Comparison of ENCODE assay signal across 28 cellular contexts in the genomic region with DNA sequence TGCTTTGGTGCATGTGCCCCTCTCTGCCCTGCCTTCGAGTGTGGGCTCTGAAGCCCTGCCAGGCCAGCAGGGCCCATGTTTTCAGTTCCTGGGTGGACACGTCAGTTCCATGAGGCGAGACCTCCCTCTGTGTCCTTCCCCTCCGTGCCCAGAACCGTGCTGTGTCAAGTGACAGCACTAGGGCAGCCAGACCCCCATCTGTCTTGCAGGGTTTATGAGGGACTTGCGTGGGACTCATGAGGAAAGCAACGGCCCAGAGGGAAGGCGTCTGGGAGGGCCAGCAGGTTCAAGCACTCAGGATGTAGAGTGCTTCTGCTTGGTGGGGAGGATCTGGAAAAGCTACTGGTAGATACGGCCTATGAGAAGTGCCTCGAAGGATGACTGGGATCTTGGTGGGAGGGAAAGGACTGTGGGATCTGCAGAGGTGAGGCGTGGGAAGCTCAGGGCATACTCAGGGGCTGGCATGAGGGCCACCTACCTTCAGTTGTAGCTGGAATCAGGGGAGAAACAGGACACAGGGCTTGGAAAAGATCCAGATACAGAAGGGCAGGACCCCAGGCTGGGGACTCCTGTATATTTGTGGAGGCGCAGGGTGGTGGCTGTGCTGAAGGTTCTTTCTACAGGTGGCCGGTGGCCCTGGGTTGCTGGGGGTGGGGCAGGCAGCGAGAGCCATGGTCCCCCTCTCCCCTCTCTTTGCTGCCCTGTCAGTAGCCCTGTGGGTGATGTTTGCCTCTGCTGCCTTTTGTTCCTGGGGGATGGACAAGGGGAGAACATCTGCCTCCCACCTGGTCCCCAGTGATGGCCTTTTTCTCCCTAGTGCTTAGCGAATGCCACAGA. TPM values are rescaled to one million over a fixed set of nuclear protein-coding genes. Genes with fewer than 3 reads are reported as not detected.
DNase-seq lines count a peak whose midpoint lies in the region; ATAC-seq, FAIRE-seq and TF ChIP-seq lines count a peak whose summit lies in the region.
"Had no signal": no experiment of that assay in that cellular context is flagged by ENCODE, and none has a peak within 500 bp of the region (broad histone marks: within the 10 kb centered on the region; RNA-seq: fewer than 3 reads in every experiment).

No MANE protein-coding gene starts in this region.

- H3K27ac Mint-ChIP-seq in activated naive CD8-positive, alpha-beta T cell treated with anti-CD3 and anti-CD28 coated beads, Interleukin-2, amount 10 ng/mL, durations not matched to agents 7 days and 5 days = peak overlapping the region; percentile 72
- no peak overlapping the region for H3K27ac Mint-ChIP-seq in activated naive CD8-positive, alpha-beta T cell treated with anti-CD3 and anti-CD28 coated beads for 36 hours
- peak overlapping the region; percentile 22 for H3K27ac Mint-ChIP-seq in WTC11
- H3K27ac Mint-ChIP-seq: T-helper 1 cell treated with Interleukin-12 subunit alpha and Interleukin-12 subunit beta and Interleukin-4 antibody, amounts not matched to agents 30 μg/mL and 1 μg/mL, for 36 hours had no signal

- POLR2A ChIA-PET in activated naive CD8-positive, alpha-beta T cell treated with anti-CD3 and anti-CD28 coated beads, Interleukin-2, amount 10 ng/mL, durations not matched to agents 7 days and 5 days (lab: Charles Lee) = interaction anchor here (1.9 kb wide), 1 partner anchor 46 kb away, joined by 4 read pairs; no protein-coding TSS in a partner anchor
- POLR2A ChIA-PET in WTC11 (lab: Charles Lee) = interaction anchor here (0.7 kb wide), 1 partner anchor 38 kb away, joined by 3 read pairs; no protein-coding TSS in a partner anchor

- H3K27me3 Mint-ChIP-seq in activated naive CD8-positive, alpha-beta T cell treated with anti-CD3 and anti-CD28 coated beads, Interleukin-2, amount 10 ng/mL, durations not matched to agents 7 days and 5 days = no peaks in the 10 kb centered on the region
- no peaks in the 10 kb centered on the region for H3K27me3 Mint-ChIP-seq in activated naive CD8-positive, alpha-beta T cell treated with anti-CD3 and anti-CD28 coated beads for 36 hours
- no peaks in the 10 kb centered on the region for H3K27me3 Mint-ChIP-seq in WTC11 (ENCODE audit: low read depth)

- DNase-seq in activated naive CD8-positive, alpha-beta T cell treated with anti-CD3 and anti-CD28 coated beads, Interleukin-2, amount 10 ng/mL, durations not matched to agents 7 days and 5 days = no peak
- DNase-seq in activated naive CD8-positive, alpha-beta T cell treated with anti-CD3 and anti-CD28 coated beads for 36 hours = no peak
- DNase-seq in WTC11 (ENCODE audit: low spot score) (peak; percentile 4), kidney (peak; percentile 45), testis (no peak), NCI-H774 (lab: John Stamatoyannopoulos, UW) (no peak)
- no peak for DNase-seq in stimulated activated CD4-positive, alpha-beta T cell treated with anti-CD3 and anti-CD28 coated beads, Interleukin-2, amount 100 ng/mL, for 24 hours
- DNase-seq in effector memory CD4-positive, alpha-beta T cell = no peak
- DNase-seq: ACHN; activated CD4-positive, alpha-beta T cell treated with anti-CD3 and anti-CD28 coated beads, Interleukin-2, amount 50 U/mL, for 48 hours; caudate nucleus; erythroblast; hippocampal formation; NCI-H1092; NCI-H2029 treated with DMSO at 0.1 percent for 48 hours; NCI-H510A; NK-92 treated with Interleukin-12 subunit alpha and Interleukin-12 subunit beta, amount 100 ng/mL, for 24 hours; stimulated activated CD4-positive, alpha-beta T cell treated with anti-CD3 and anti-CD28 coated beads, Interleukin-12 subunit alpha, Interleukin-12 subunit beta, amount 100 ng/mL, for 4 hours; stomach had no signal

- H3K27ac ChIP-seq in kidney (ENCODE audit: low read depth in 2 of 2, low read length in 2 of 2) = no peak overlapping the region
- peak overlapping the region; percentile 15 to 52 for H3K27ac ChIP-seq in testis
- no peak overlapping the region for H3K27ac ChIP-seq in effector memory CD4-positive, alpha-beta T cell (ENCODE audit: insufficient read depth, low read length, poor library complexity, severe bottlenecking)
- H3K27ac ChIP-seq: BLaER1 treated with 17β-estradiol and CSF1 and Interleukin-3, amounts not matched to agents 10 nM and 100 nM; foreskin keratinocyte; neutrophil; SJSA1 had no signal

- no peak for ATAC-seq in activated naive CD8-positive, alpha-beta T cell treated with anti-CD3 and anti-CD28 coated beads, Interleukin-2, amount 10 ng/mL, durations not matched to agents 7 days and 5 days (ENCODE audit: low read depth)
- no peak for ATAC-seq in WTC11
- ATAC-seq: foreskin keratinocyte, Panc1 had no signal

- no peaks in the 10 kb centered on the region for H3K9me3 Mint-ChIP-seq in activated naive CD8-positive, alpha-beta T cell treated with anti-CD3 and anti-CD28 coated beads, Interleukin-2, amount 10 ng/mL, durations not matched to agents 7 days and 5 days
- H3K9me3 Mint-ChIP-seq in activated naive CD8-positive, alpha-beta T cell treated with anti-CD3 and anti-CD28 coated beads for 36 hours = no peaks in the 10 kb centered on the region
- no peaks in the 10 kb centered on the region for H3K9me3 Mint-ChIP-seq in WTC11
- H3K9me3 Mint-ChIP-seq: T-helper 1 cell treated with Interleukin-12 subunit alpha and Interleukin-12 subunit beta and Interleukin-4 antibody, amounts not matched to agents 30 μg/mL and 1 μg/mL, for 36 hours had no signal

- H3K9ac ChIP-seq in kidney (ENCODE audit: low read length in 2 of 2) = no peak overlapping the region

- TF ChIP-seq CTCF in WTC11 (IDR thresholded peaks at IDR 0.05) = no peak
- TF ChIP-seq CTCF in kidney (IDR thresholded peaks at IDR 0.05; ENCODE audit: borderline replicate concordance, extremely low read depth, insufficient read depth) = no peak
- no peak for TF ChIP-seq CTCF in testis (IDR thresholded peaks at IDR 0.05)

- CTCF ChIA-PET in WTC11 (lab: Charles Lee) = interaction anchor here (1.7 kb wide), 2 partner anchors 47 to 216 kb away, joined by 6 read pairs; a partner anchor contains a TSS

- H3K4me3 ChIP-seq in kidney (ENCODE audit: low read length in 2 of 2) = no peak overlapping the region
- no peak overlapping the region for H3K4me3 ChIP-seq in testis
- no peak overlapping the region for H3K4me3 ChIP-seq in effector memory CD4-positive, alpha-beta T cell (ENCODE audit: insufficient read depth, low read depth, low read length, poor library complexity, severe bottlenecking)
- H3K4me3 ChIP-seq: BLaER1 treated with 17β-estradiol and CSF1 and Interleukin-3, amounts not matched to agents 10 nM and 100 nM; lung; SJSA1; stomach had no signal

- H3K9me3 ChIP-seq in kidney (ENCODE audit: control insufficient read depth in 1 of 2, low read length in 2 of 2) (no peaks in the 10 kb centered on the region), testis (no peaks in the 10 kb centered on the region)
- no peaks in the 10 kb centered on the region for H3K9me3 ChIP-seq in effector memory CD4-positive, alpha-beta T cell (ENCODE audit: control insufficient read depth, low read length)
- H3K9me3 ChIP-seq: BLaER1 treated with 17β-estradiol and CSF1 and Interleukin-3, amounts not matched to agents 10 nM and 100 nM; neutrophil; SJSA1; stomach had no signal

- 87 to 89% methylated on average over 15 of the region's 15 CpGs for WGBS in testis, 2 donors

- peaks cover 12 to 55% of the 10 kb centered on the region in 2 donors for H3K36me3 ChIP-seq in kidney (ENCODE audit: control insufficient read depth in 1 of 2, insufficient read depth in 2 of 2, low read length in 2 of 2)
- H3K36me3 ChIP-seq in testis (ENCODE audit: low read depth, missing control alignments) = no peaks in the 10 kb centered on the region
- peaks cover 32% of the 10 kb centered on the region for H3K36me3 ChIP-seq in effector memory CD4-positive, alpha-beta T cell (ENCODE audit: control insufficient read depth, insufficient read depth, low read length)

- no peak for FAIRE-seq in kidney (lab: Jason Lieb, UNC)
- FAIRE-seq: D721Med, urothelium cell line had no signal

- no peak overlapping the region for H3K4me3 Mint-ChIP-seq in activated naive CD8-positive, alpha-beta T cell treated with anti-CD3 and anti-CD28 coated beads, Interleukin-2, amount 10 ng/mL, durations not matched to agents 7 days and 5 days
- no peak overlapping the region for H3K4me3 Mint-ChIP-seq in activated naive CD8-positive, alpha-beta T cell treated with anti-CD3 and anti-CD28 coated beads for 36 hours
- H3K4me3 Mint-ChIP-seq in WTC11 = no peak overlapping the region
- H3K4me3 Mint-ChIP-seq: T-helper 1 cell treated with Interleukin-12 subunit alpha and Interleukin-12 subunit beta and Interleukin-4 antibody, amounts not matched to agents 30 μg/mL and 1 μg/mL, for 36 hours had no signal

- H3K4me1 ChIP-seq in kidney (ENCODE audit: control insufficient read depth in 1 of 2, insufficient read depth in 1 of 2, low read depth in 1 of 2, low read length in 2 of 2) = peaks cover 0 to 17% of the 10 kb centered on the region in 2 donors
- peaks cover 23% of the 10 kb centered on the region for H3K4me1 ChIP-seq in testis
- peaks cover 5% of the 10 kb centered on the region for H3K4me1 ChIP-seq in effector memory CD4-positive, alpha-beta T cell (ENCODE audit: control insufficient read depth, insufficient read depth, low read length, poor library complexity, severe bottlenecking)
- H3K4me1 ChIP-seq: foreskin keratinocyte had no signal

- peaks cover 6% of the 10 kb centered on the region for H3K36me3 Mint-ChIP-seq in activated naive CD8-positive, alpha-beta T cell treated with anti-CD3 and anti-CD28 coated beads, Interleukin-2, amount 10 ng/mL, durations not matched to agents 7 days and 5 days
- H3K36me3 Mint-ChIP-seq in activated naive CD8-positive, alpha-beta T cell treated with anti-CD3 and anti-CD28 coated beads for 36 hours = peaks cover 4% of the 10 kb centered on the region
- H3K36me3 Mint-ChIP-seq in WTC11 = peaks cover 24% of the 10 kb centered on the region

- intact Hi-C loops in kidney (cut with DNase I) (no loop called here), testis (cut with DNase I; ENCODE audit: low total_unique reads) (no loop called here)

- peaks cover 11% of the 10 kb centered on the region for H3K4me1 Mint-ChIP-seq in activated naive CD8-positive, alpha-beta T cell treated with anti-CD3 and anti-CD28 coated beads, Interleukin-2, amount 10 ng/mL, durations not matched to agents 7 days and 5 days
- peaks cover 4% of the 10 kb centered on the region for H3K4me1 Mint-ChIP-seq in activated naive CD8-positive, alpha-beta T cell treated with anti-CD3 and anti-CD28 coated beads for 36 hours
- peaks cover 19% of the 10 kb centered on the region for H3K4me1 Mint-ChIP-seq in WTC11

- no peaks in the 10 kb centered on the region for H3K27me3 ChIP-seq in testis
- no peaks in the 10 kb centered on the region for H3K27me3 ChIP-seq in effector memory CD4-positive, alpha-beta T cell (replicated peaks; ENCODE audit: control insufficient read depth, insufficient read depth, low read length, poor library complexity, severe bottlenecking)
- H3K27me3 ChIP-seq: foreskin keratinocyte, neutrophil, SJSA1, stomach had no signal

- TF ChIP-seq POLR2A in testis (IDR thresholded peaks at IDR 0.05) = no peak

RNA-seq across cellular contexts. Expression of a gene that starts 5.5 kb away (rescaled TPM):
- 10 to 100 TPM; 37.8 to 41.3 TPM for total RNA-seq in activated naive CD8-positive, alpha-beta T cell treated with anti-CD3 and anti-CD28 coated beads, Interleukin-2, amount 10 ng/mL, durations not matched to agents 7 days and 5 days
- total RNA-seq in activated naive CD8-positive, alpha-beta T cell treated with anti-CD3 and anti-CD28 coated beads for 36 hours = 10 to 100 TPM; 13.7 to 15.2 TPM
- total RNA-seq in WTC11 (2021) = 35.3 to 39.9 TPM (median 35.8 TPM) in 3 replicates
- 60.2 TPM for total RNA-seq in kidney
- polyA plus RNA-seq in kidney (ENCODE audit: insufficient read depth, low read depth, low replicate concordance) = 39.7 TPM
- total RNA-seq in testis = 10 to 100 TPM; 56.3 to 79.9 TPM
- polyA plus RNA-seq in testis (ENCODE audit: insufficient read depth, low read depth, low replicate concordance) = 47.6 TPM

RNA-seq across cellular contexts. Expression of a gene that starts 47.0 kb away (rescaled TPM):
- total RNA-seq in activated naive CD8-positive, alpha-beta T cell treated with anti-CD3 and anti-CD28 coated beads, Interleukin-2, amount 10 ng/mL, durations not matched to agents 7 days and 5 days = 100 to 1,000 TPM; 190 to 195 TPM
- 10 to 100 TPM; 84.0 to 93.5 TPM for total RNA-seq in activated naive CD8-positive, alpha-beta T cell treated with anti-CD3 and anti-CD28 coated beads for 36 hours
- 89.1 to 116 TPM (median 113 TPM) in 3 replicates for total RNA-seq in WTC11 (2021)
- total RNA-seq in kidney = 60.7 TPM
- polyA plus RNA-seq in kidney (ENCODE audit: insufficient read depth, low read depth, low replicate concordance) = 20.6 TPM
- total RNA-seq in testis = 100 to 1,000 TPM; 107 to 124 TPM
- polyA plus RNA-seq in testis (ENCODE audit: insufficient read depth, low read depth, low replicate concordance) = 79.3 TPM

Comparison
In these comparisons a context has a peak if more than half of its experiments do, and no peak if none do; other contexts are left out.
1. DNase-seq: peak in WTC11 (single experiment) and kidney (single experiment); none in activated naive CD8-positive, alpha-beta T cell treated with anti-CD3 and anti-CD28 coated beads, Interleukin-2, amount 10 ng/mL, durations not matched to agents 7 days and 5 days (single experiment), activated naive CD8-positive, alpha-beta T cell treated with anti-CD3 and anti-CD28 coated beads for 36 hours (single experiment), testis (single experiment), NCI-H774 (single experiment), stimulated activated CD4-positive, alpha-beta T cell treated with anti-CD3 and anti-CD28 coated beads, Interleukin-2, amount 100 ng/mL, for 24 hours (0 of 2) and effector memory CD4-positive, alpha-beta T cell (0 of 3).
2. H3K27ac ChIP-seq: peak in testis (2 of 2); none in kidney (0 of 2) and effector memory CD4-positive, alpha-beta T cell (single experiment).